Comparison of ENCODE assay signal across 1 cellular context in genomic region chr1:54950361-54951163, GRCh38.
A peak's percentile ranks its signal among the peaks of the same experiment; 100 is the strongest.
TF ChIP-seq lines count a peak whose summit lies in the region.

No MANE protein-coding gene starts in this region.

TF ChIP-seq in K562, 482 proteins besides CTCF, POLR2A, EP300 and RAD21 (continued from another document):
- TF ChIP-seq ZNF407 (IDR thresholded peaks at IDR 0.05; ENCODE audit: low read depth): no peak
- no peak for TF ChIP-seq NCOA2 (IDR thresholded peaks at IDR 0.05; ENCODE audit: partially characterized antibody in 2 of 2)
- no peak for TF ChIP-seq SNIP1 (IDR thresholded peaks at IDR 0.05; ENCODE audit: low read depth)
- TF ChIP-seq TFAM (CRISPR knock-in tag; conservative IDR thresholded peaks at IDR 0.05): no peak
- peak in 1 of 3 experiments; percentile 33 for TF ChIP-seq YY1 (IDR thresholded peaks at IDR 0.05; ENCODE audit: borderline replicate concordance in 1 of 3, control insufficient read depth in 1 of 3, extremely low read depth in 1 of 3, insufficient read depth in 3 of 3, insufficient read length in 1 of 3, insufficient replicate concordance in 2 of 3, low read depth in 1 of 3, low read length in 2 of 3)
- no peak for TF ChIP-seq ZNF780A (CRISPR knock-in tag; IDR thresholded peaks at IDR 0.05)
- no peak for TF ChIP-seq ZNF695 (CRISPR knock-in tag; IDR thresholded peaks at IDR 0.05)
- TF ChIP-seq SMC3 (conservative IDR thresholded peaks at IDR 0.05; ENCODE audit: insufficient read depth, low read depth, low read length): peak; percentile 32; the same call in 1 of the 2 replicates
- TF ChIP-seq ZMIZ1 (IDR thresholded peaks at IDR 0.05; ENCODE audit: low read depth in 2 of 2, low read length in 2 of 2): no peak
- TF ChIP-seq SMARCE1 (IDR thresholded peaks at IDR 0.05): no peak
- TF ChIP-seq TEAD4 (IDR thresholded peaks at IDR 0.05; ENCODE audit: low read length): no peak
- no peak for TF ChIP-seq TEAD4 (CRISPR knock-in tag; IDR thresholded peaks at IDR 0.05; ENCODE audit: borderline replicate concordance)
- TF ChIP-seq SP2 (IDR thresholded peaks at IDR 0.05; ENCODE audit: extremely low read depth, low read depth, low read length, poor library complexity, severe bottlenecking): no peak
- TF ChIP-seq DEAF1 (CRISPR knock-in tag; IDR thresholded peaks at IDR 0.05): peak; percentile 36; the same call in 1 of the 2 replicates
- peak; percentile 43; the same call in 1 of the 2 replicates for TF ChIP-seq DNMT1 (IDR thresholded peaks at IDR 0.05)
- TF ChIP-seq JUN (IDR thresholded peaks at IDR 0.05; ENCODE audit: borderline replicate concordance, low read depth, low read length): no peak
- TF ChIP-seq JUN (CRISPR knock-in tag; IDR thresholded peaks at IDR 0.05; ENCODE audit: borderline replicate concordance): no peak
- TF ChIP-seq HEY1 (CRISPR knock-in tag; IDR thresholded peaks at IDR 0.05; ENCODE audit: borderline replicate concordance): no peak
